16 cellular contexts compared by ENCODE assay signal in genomic region chr13:98548230-98548629, GRCh38. TPM values are rescaled to one million over a fixed set of nuclear protein-coding genes. Genes with fewer than 3 reads are reported as not detected.
DNase-seq lines count a peak whose midpoint lies in the region; ATAC-seq and TF ChIP-seq lines count a peak whose summit lies in the region.
"Had no signal": no experiment of that assay in that cellular context is flagged by ENCODE, and none has a peak within 500 bp of the region (broad histone marks: within the 10 kb centered on the region; RNA-seq: fewer than 3 reads in every experiment).

No MANE protein-coding gene starts in this region.

- peak overlapping the region; percentile 80; the same call in 1 of the 2 replicates for H4K5ac ChIP-seq in IMR-90 (ENCODE audit: low read depth, low read length)

- H2AK5ac ChIP-seq in IMR-90 (ENCODE audit: low read depth, low read length) = peak overlapping the region; percentile 79

- peaks cover 37 to 65% (median 50%) of the 10 kb centered on the region in 11 experiments for H3K36me3 ChIP-seq in BLaER1 treated with 17β-estradiol and CSF1 and Interleukin-3, amounts not matched to agents 10 nM and 100 nM
- H3K36me3 ChIP-seq in IMR-90 (ENCODE audit: control insufficient read depth, insufficient read depth, low read length) = peaks cover 8% of the 10 kb centered on the region
- H3K36me3 ChIP-seq in upper lobe of left lung = peaks cover 0 to 14% (median 0%) of the 10 kb centered on the region in 4 donors
- no peaks in the 10 kb centered on the region for H3K36me3 ChIP-seq in upper lobe of right lung

- DNase-seq in IMR-90 (peak; percentile 42), natural killer cell (no peak), upper lobe of left lung (no peak), mucosa of gallbladder (ENCODE audit: low spot score) (no peak), HEK293T (ENCODE audit: extremely low spot score) (no peak), upper lobe of right lung (no peak)
- no peak for DNase-seq in activated naive CD8-positive, alpha-beta T cell treated with anti-CD3 and anti-CD28 coated beads, Interleukin-2, amount 50 U/mL, for 24 hours
- DNase-seq: activated CD8-positive, alpha-beta memory T cell treated with anti-CD3 and anti-CD28 coated beads, Interleukin-2, amount 50 U/mL, for 4 hours; DMS53; GOT3; NCI-H1105 treated with DMSO at 0.1 percent for 48 hours; NCI-H446 treated with DMSO at 0.1 percent for 48 hours had no signal

- peak overlapping the region; percentile 78 for H3K18ac ChIP-seq in IMR-90 (ENCODE audit: low read depth, low read length)

- H3K27me3 ChIP-seq in BLaER1 treated with 17β-estradiol and CSF1 and Interleukin-3, amounts not matched to agents 10 nM and 100 nM = no peaks in the 10 kb centered on the region
- H3K27me3 ChIP-seq in IMR-90 (ENCODE audit: control insufficient read depth, insufficient read depth, low read length) = no peaks in the 10 kb centered on the region
- no peaks in the 10 kb centered on the region for H3K27me3 ChIP-seq in upper lobe of left lung
- no peaks in the 10 kb centered on the region for H3K27me3 ChIP-seq in upper lobe of right lung

- peak overlapping the region in 5 of 11 experiments; percentile 6 to 63 (median 43); a peak in 8 of 22 replicates for H3K9ac ChIP-seq in BLaER1 treated with 17β-estradiol and CSF1 and Interleukin-3, amounts not matched to agents 10 nM and 100 nM
- no peak overlapping the region for H3K9ac ChIP-seq in IMR-90 (ENCODE audit: low read depth, low read length)

- H2BK20ac ChIP-seq in IMR-90 (ENCODE audit: low read depth, low read length) = peak overlapping the region; percentile 91

- H3K4me1 ChIP-seq in BLaER1 treated with 17β-estradiol and CSF1 and Interleukin-3, amounts not matched to agents 10 nM and 100 nM = peaks cover 73 to 98% (median 92%) of the 10 kb centered on the region in 10 experiments
- H3K4me1 ChIP-seq in IMR-90 (ENCODE audit: control insufficient read depth, insufficient read depth, low read length) (peaks cover 28% of the 10 kb centered on the region), upper lobe of left lung (peaks cover 27 to 54% (median 33%) of the 10 kb centered on the region in 4 donors), upper lobe of right lung (peaks cover 30% of the 10 kb centered on the region)

- peak overlapping the region in 1 of 2 experiments; percentile 73; a peak in 2 of 4 replicates for H4K8ac ChIP-seq in IMR-90 (ENCODE audit: low read depth in 2 of 2, low read length in 2 of 2)

- H3K4me1 Mint-ChIP-seq in activated naive CD8-positive, alpha-beta T cell treated with anti-CD3 and anti-CD28 coated beads, Interleukin-2, amount 50 U/mL, for 24 hours = peaks cover 82% of the 10 kb centered on the region
- peaks cover 65 to 68% of the 10 kb centered on the region in 2 donors for H3K4me1 Mint-ChIP-seq in natural killer cell

- no peak overlapping the region for H3K4me3 ChIP-seq in BLaER1 treated with 17β-estradiol and CSF1 and Interleukin-3, amounts not matched to agents 10 nM and 100 nM
- H3K4me3 ChIP-seq in IMR-90 (ENCODE audit: insufficient read depth, low read depth, low read length) (no peak overlapping the region), upper lobe of left lung (no peak overlapping the region), upper lobe of right lung (no peak overlapping the region)
- H3K4me3 ChIP-seq: lung had no signal

- TF ChIP-seq EP300 in upper lobe of left lung (IDR thresholded peaks at IDR 0.05) = no peak

- peak overlapping the region; percentile 82 for H3K4ac ChIP-seq in IMR-90 (ENCODE audit: low read depth, low read length)

- peak overlapping the region; percentile 20 to 87 (median 68); a peak in 21 of 22 replicates for H3K4me2 ChIP-seq in BLaER1 treated with 17β-estradiol and CSF1 and Interleukin-3, amounts not matched to agents 10 nM and 100 nM
- peak overlapping the region; percentile 26; the same call in 1 of the 2 replicates for H3K4me2 ChIP-seq in IMR-90 (ENCODE audit: low read depth, low read length)

- CTCF ChIA-PET in IMR-90 (lab: Yijun Ruan, JAX) (interaction anchor here (0.9 kb wide), 1 partner anchor 46 kb away, joined by 3 read pairs; no protein-coding TSS in a partner anchor), HEK293T (lab: Yijun Ruan, JAX) (no interaction called here)

- BruUV-seq in IMR-90 (replicated peaks; lab: Mats Ljungman, UMichigan) = no TSS peak

- no peaks in the 10 kb centered on the region for H3K9me3 Mint-ChIP-seq in activated naive CD8-positive, alpha-beta T cell treated with anti-CD3 and anti-CD28 coated beads, Interleukin-2, amount 50 U/mL, for 24 hours
- no peaks in the 10 kb centered on the region for H3K9me3 Mint-ChIP-seq in natural killer cell

- dilution Hi-C loops in IMR-90 (cut with HindIII; ENCODE audit: low sequenced_read_pairs, unreplicated experiment) = no loop called here

- TF ChIP-seq CTCF in IMR-90 (conservative IDR thresholded peaks at IDR 0.05; ENCODE audit: low read depth, low read length) (no peak), natural killer cell (IDR thresholded peaks at IDR 0.05) (no peak), upper lobe of left lung (IDR thresholded peaks at IDR 0.05) (no peak), upper lobe of right lung (IDR thresholded peaks at IDR 0.05) (no peak)

- peaks cover 38% of the 10 kb centered on the region for H3K9me1 ChIP-seq in IMR-90 (ENCODE audit: insufficient read depth, low read length)

- intact Hi-C loops in IMR-90 (cut with micrococcal nuclease) (loop anchor here (2.0 kb wide), 1 partner anchor 39 kb away; no protein-coding TSS in a partner anchor), natural killer cell (cut with micrococcal nuclease) (no loop called here), upper lobe of right lung (cut with DNase I) (no loop called here)

- POLR2A ChIA-PET in IMR-90 (lab: Charles Lee; ENCODE audit: unreplicated experiment) (no interaction called here), HEK293T (lab: Yijun Ruan, JAX) (no interaction called here)

- no peak overlapping the region for H3K4me3 Mint-ChIP-seq in activated naive CD8-positive, alpha-beta T cell treated with anti-CD3 and anti-CD28 coated beads, Interleukin-2, amount 50 U/mL, for 24 hours
- no peak overlapping the region for H3K4me3 Mint-ChIP-seq in natural killer cell
- H3K4me3 Mint-ChIP-seq: B cell, WTC11 had no signal

- H3K79me1 ChIP-seq in IMR-90 (ENCODE audit: low read depth in 1 of 2, low read length in 2 of 2) = peaks cover 30 to 77% of the 10 kb centered on the region in 2 experiments

- H2AFZ ChIP-seq in IMR-90 (replicated peaks; ENCODE audit: low read length, poor library complexity) = no peak overlapping the region

- H2BK120ac ChIP-seq in IMR-90 (ENCODE audit: low read depth, low read length) = peak overlapping the region; percentile 66

- peaks cover 34 to 100% (median 71%) of the 10 kb centered on the region in 11 experiments for H4K20me1 ChIP-seq in BLaER1 treated with 17β-estradiol and CSF1 and Interleukin-3, amounts not matched to agents 10 nM and 100 nM
- peaks cover 49% of the 10 kb centered on the region for H4K20me1 ChIP-seq in IMR-90 (ENCODE audit: insufficient read depth, low read length)

- peak overlapping the region; percentile 94 for H3K14ac ChIP-seq in IMR-90 (replicated peaks; ENCODE audit: low read depth, low read length)

- H3K27ac Mint-ChIP-seq in activated naive CD8-positive, alpha-beta T cell treated with anti-CD3 and anti-CD28 coated beads, Interleukin-2, amount 50 U/mL, for 24 hours = peak overlapping the region; percentile 41
- H3K27ac Mint-ChIP-seq in natural killer cell = peak overlapping the region; percentile 19 to 27

- H3K9me3 ChIP-seq in BLaER1 treated with 17β-estradiol and CSF1 and Interleukin-3, amounts not matched to agents 10 nM and 100 nM (replicated peaks in 1 of 11) = peaks cover 12 to 43% (median 37%) of the 10 kb centered on the region in 11 experiments; a peak in 20 of 22 replicates
- H3K9me3 ChIP-seq in IMR-90 (ENCODE audit: control insufficient read depth, insufficient read depth, low read length) (peaks cover 10% of the 10 kb centered on the region), upper lobe of left lung (peaks cover 0 to 4% (median 0%) of the 10 kb centered on the region in 4 donors), upper lobe of right lung (no peaks in the 10 kb centered on the region)

- WGBS in IMR-90 (ENCODE audit: extremely low coverage in 2 of 2, insufficient read length in 1 of 2), 2 experiments = no CpG with 5 or more reads among the region's 3 CpGs
- WGBS in upper lobe of left lung, 2 donors = 88 to 98% methylated on average over 3 of the region's 3 CpGs

- no peaks in the 10 kb centered on the region for H3K27me3 Mint-ChIP-seq in activated naive CD8-positive, alpha-beta T cell treated with anti-CD3 and anti-CD28 coated beads, Interleukin-2, amount 50 U/mL, for 24 hours
- H3K27me3 Mint-ChIP-seq in natural killer cell (ENCODE audit: low read depth in 2 of 2) = no peaks in the 10 kb centered on the region
- H3K27me3 Mint-ChIP-seq: B cell had no signal

- H3K27ac ChIP-seq in BLaER1 treated with 17β-estradiol and CSF1 and Interleukin-3, amounts not matched to agents 10 nM and 100 nM = peak overlapping the region in 10 of 11 experiments; percentile 42 to 85 (median 74); a peak in 18 of 22 replicates
- H3K27ac ChIP-seq in IMR-90 (ENCODE audit: insufficient read depth, low read length) (peak overlapping the region; percentile 74), upper lobe of left lung (no peak overlapping the region), upper lobe of right lung (no peak overlapping the region)

- H2BK15ac ChIP-seq in IMR-90 (ENCODE audit: low read depth, low read length) = peak overlapping the region; percentile 39; the same call in 1 of the 3 replicates

- no peak overlapping the region for H2AK9ac ChIP-seq in IMR-90 (replicated peaks; ENCODE audit: low read depth, low read length, poor library complexity)

- in situ Hi-C loops in IMR-90 (cut with MboI; ENCODE audit: low sequenced_read_pairs) = no loop called here

- H3K36me3 Mint-ChIP-seq in activated naive CD8-positive, alpha-beta T cell treated with anti-CD3 and anti-CD28 coated beads, Interleukin-2, amount 50 U/mL, for 24 hours (ENCODE audit: low read depth) = peaks cover 45% of the 10 kb centered on the region
- no peaks in the 10 kb centered on the region for H3K36me3 Mint-ChIP-seq in natural killer cell

- ATAC-seq in IMR-90 (ENCODE audit: low read depth) = no peak
- peak; percentile 48 for ATAC-seq in activated naive CD8-positive, alpha-beta T cell treated with anti-CD3 and anti-CD28 coated beads, Interleukin-2, amount 50 U/mL, for 24 hours
- ATAC-seq in natural killer cell = no peak
- no peak for ATAC-seq in upper lobe of left lung (ENCODE audit: low FRiP score in 2 of 2)
- ATAC-seq in upper lobe of right lung = no peak
- ATAC-seq: WTC11 had no signal

- TF ChIP-seq POLR2A in IMR-90 (IDR thresholded peaks at IDR 0.05; ENCODE audit: low read depth, low read length) (no peak), upper lobe of left lung (IDR thresholded peaks at IDR 0.05) (no peak)

- no peak for TF ChIP-seq RAD21 in IMR-90 (IDR thresholded peaks at IDR 0.05; ENCODE audit: low read length)

- H3K23ac ChIP-seq in IMR-90 (ENCODE audit: low read depth, low read length) = peak overlapping the region; percentile 31; the same call in 1 of the 2 replicates

- no peak overlapping the region for H3K56ac ChIP-seq in IMR-90 (ENCODE audit: extremely low read depth, insufficient read depth, low read length)

- H4K91ac ChIP-seq in IMR-90 (ENCODE audit: insufficient read depth, low read depth, low read length) = peak overlapping the region; percentile 77

- H2BK5ac ChIP-seq in IMR-90 (ENCODE audit: low read depth, low read length, poor library complexity, severe bottlenecking) = peak overlapping the region; percentile 92

RNA-seq across cellular contexts. Expression of gene STK24, which starts 28.7 kb away (rescaled TPM):
- total RNA-seq in IMR-90 (2012; rRNA removed) = 29.2 and 36.1 TPM in 2 replicates
- polyA plus RNA-seq in IMR-90 (2012; rRNA removed) = 26.8 and 43.4 TPM in 2 replicates
- polyA plus RNA-seq in IMR-90 (2012; cell fraction: cytosol; rRNA removed) = 18.4 and 23.4 TPM in 2 replicates
- 12.5 and 39.5 TPM in 2 replicates for polyA plus RNA-seq in IMR-90 (2012; cell fraction: nucleus; rRNA removed; ENCODE audit: low replicate concordance)
- total RNA-seq in natural killer cell = 10 to 100 TPM; 64.5 to 78.4 (median 70.4) TPM
- total RNA-seq in upper lobe of left lung = 10 to 100 TPM; 51.3 to 89.8 (median 78.6) TPM
- 113 TPM for total RNA-seq in mucosa of gallbladder
- total RNA-seq in upper lobe of right lung = 94.6 TPM

Comparison
In these comparisons a context has a peak if more than half of its experiments do, and no peak if none do; other contexts are left out.
1. H3K27ac ChIP-seq: peak in BLaER1 treated with 17β-estradiol and CSF1 and Interleukin-3, amounts not matched to agents 10 nM and 100 nM (10 of 11) and IMR-90 (single experiment); none in upper lobe of left lung (0 of 4) and upper lobe of right lung (single experiment).